Comparison of ENCODE assay signal across 17 cellular contexts in the genomic region with DNA sequence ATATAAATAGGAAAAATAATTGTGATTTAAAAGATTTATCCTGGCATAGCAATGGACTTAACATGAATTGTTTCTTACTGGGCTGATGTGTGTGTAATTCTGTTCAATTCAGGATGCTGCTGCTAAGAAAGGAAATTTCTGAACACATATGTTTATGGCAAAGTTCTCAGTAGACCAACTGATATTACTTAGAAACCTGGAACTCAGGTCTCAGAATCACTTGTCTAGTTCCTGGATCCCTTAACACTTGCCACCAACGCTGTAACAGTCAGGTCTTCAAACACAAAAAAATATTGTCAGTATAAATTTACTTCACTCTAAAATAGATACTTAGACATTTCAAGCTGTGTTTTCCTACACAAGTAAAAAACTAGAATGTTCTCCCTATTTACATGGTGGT. TPM values are rescaled to one million over a fixed set of nuclear protein-coding genes. Genes with fewer than 3 reads are reported as not detected.
DNase-seq lines count a peak whose midpoint lies in the region; ATAC-seq and TF ChIP-seq lines count a peak whose summit lies in the region.
"Had no signal": no experiment of that assay in that cellular context is flagged by ENCODE, and none has a peak within 500 bp of the region (broad histone marks: within the 10 kb centered on the region; RNA-seq: fewer than 3 reads in every experiment).

No MANE protein-coding gene starts in this region.

- no peaks in the 10 kb centered on the region for H3K9me3 Mint-ChIP-seq in T-helper 2 cell treated with Interferon-gamma antibody and Interleukin-4, amounts not matched to agents 5 μg/mL and 100 μg/mL, for 36 hours
- no peaks in the 10 kb centered on the region for H3K9me3 Mint-ChIP-seq in osteocyte (ENCODE audit: unreplicated experiment)
- H3K9me3 Mint-ChIP-seq: memory B cell, nephron had no signal

- H3K4me3 ChIP-seq in KMS-11 (IDR thresholded peaks at IDR 0.05; ENCODE audit: insufficient read depth, low read depth, low read length) = no peak overlapping the region
- H3K4me3 ChIP-seq in ascending aorta = no peak overlapping the region
- H3K4me3 ChIP-seq: BLaER1, colonic mucosa, tibial artery had no signal

- intact Hi-C loops in ascending aorta (cut with DNase I) = loop anchor here (10.0 kb wide), 2 partner anchors 531 to 1551 kb away; a partner anchor contains a TSS
- intact Hi-C loops in cardiac septum (cut with DNase I) = loop anchor here (10.0 kb wide), 2 partner anchors 359 to 501 kb away; a partner anchor contains a TSS

- TF ChIP-seq CTCF in KMS-11 (conservative IDR thresholded peaks at IDR 0.05; ENCODE audit: low read depth, low read length) (no peak), ascending aorta (IDR thresholded peaks at IDR 0.05) (no peak), osteocyte (IDR thresholded peaks at IDR 0.05) (no peak)

- peak overlapping the region; percentile 33 for H3K4me2 ChIP-seq in KMS-11
- H3K4me2 ChIP-seq: BLaER1 had no signal

- no peak overlapping the region for H2AFZ ChIP-seq in KMS-11 (ENCODE audit: low read depth)

- no peak for DNase-seq in T-helper 2 cell treated with Interferon-gamma antibody and Interleukin-4, amounts not matched to agents 5 μg/mL and 100 μg/mL, for 36 hours (ENCODE audit: low spot score)
- no peak for DNase-seq in T-helper 2 cell
- DNase-seq in ascending aorta (ENCODE audit: low spot score in 2 of 2) = no peak
- DNase-seq in osteocyte (ENCODE audit: extremely low spot score, unreplicated experiment) = no peak
- no peak for DNase-seq in cardiac septum (ENCODE audit: low spot score)
- DNase-seq in putamen (ENCODE audit: low spot score) = no peak
- DNase-seq: 8988T, activated gamma-delta T cell treated with Interleukin-2 at 50 U/mL for 16 hours, colonic mucosa, kidney, NCI-H2227 treated with DMSO at 0.1 percent for 48 hours, tibial artery had no signal

- no peak for ATAC-seq in HG03039 (IDR thresholded peaks at IDR 0.05; ENCODE audit: unreplicated experiment)

- no peaks in the 10 kb centered on the region for H3K9me3 ChIP-seq in ascending aorta
- H3K9me3 ChIP-seq: BLaER1, colonic mucosa, tibial artery had no signal

- no peaks in the 10 kb centered on the region for H3K27me3 Mint-ChIP-seq in T-helper 2 cell treated with Interferon-gamma antibody and Interleukin-4, amounts not matched to agents 5 μg/mL and 100 μg/mL, for 36 hours (ENCODE audit: low read depth)
- H3K27me3 Mint-ChIP-seq in osteocyte (ENCODE audit: unreplicated experiment) = no peaks in the 10 kb centered on the region
- H3K27me3 Mint-ChIP-seq: memory B cell had no signal

- no peak overlapping the region for H3K9ac ChIP-seq in KMS-11
- H3K9ac ChIP-seq: BLaER1 had no signal

- H3K27ac ChIP-seq in KMS-11 = peak overlapping the region; percentile 16; the same call in 1 of the 2 replicates
- peak overlapping the region; percentile 21 to 32 for H3K27ac ChIP-seq in ascending aorta
- H3K27ac ChIP-seq: BLaER1, colonic mucosa, tibial artery had no signal

- H3K27me3 ChIP-seq in KMS-11 (ENCODE audit: insufficient read depth, low read depth) (no peaks in the 10 kb centered on the region), ascending aorta (no peaks in the 10 kb centered on the region)
- H3K27me3 ChIP-seq: BLaER1, colonic mucosa, tibial artery had no signal

- H3K36me3 ChIP-seq in KMS-11 (ENCODE audit: insufficient read depth) (peaks cover 22% of the 10 kb centered on the region; the same call in 1 of the 2 replicates), ascending aorta (peaks cover 4% of the 10 kb centered on the region in 2 donors)
- H3K36me3 ChIP-seq: colonic mucosa, tibial artery had no signal

- peaks cover 35% of the 10 kb centered on the region for H4K20me1 ChIP-seq in KMS-11 (ENCODE audit: insufficient read depth)

- peaks cover 100% of the 10 kb centered on the region for H3K79me2 ChIP-seq in KMS-11 (ENCODE audit: insufficient read depth, low read depth)

- peak overlapping the region; percentile 71 for H3K27ac Mint-ChIP-seq in T-helper 2 cell treated with Interferon-gamma antibody and Interleukin-4, amounts not matched to agents 5 μg/mL and 100 μg/mL, for 36 hours
- peak overlapping the region; percentile 52 for H3K27ac Mint-ChIP-seq in osteocyte (ENCODE audit: unreplicated experiment)
- H3K27ac Mint-ChIP-seq: memory B cell, nephron had no signal

- H3K4me1 Mint-ChIP-seq in T-helper 2 cell treated with Interferon-gamma antibody and Interleukin-4, amounts not matched to agents 5 μg/mL and 100 μg/mL, for 36 hours (ENCODE audit: low read depth) = peaks cover 64% of the 10 kb centered on the region
- H3K4me1 Mint-ChIP-seq in osteocyte (ENCODE audit: unreplicated experiment) = peaks cover 56% of the 10 kb centered on the region

- peaks cover 72% of the 10 kb centered on the region for H3K36me3 Mint-ChIP-seq in T-helper 2 cell treated with Interferon-gamma antibody and Interleukin-4, amounts not matched to agents 5 μg/mL and 100 μg/mL, for 36 hours (ENCODE audit: low read depth)
- H3K36me3 Mint-ChIP-seq in osteocyte (ENCODE audit: unreplicated experiment) = peaks cover 9% of the 10 kb centered on the region

- peak overlapping the region; percentile 72 for H3K4me3 Mint-ChIP-seq in T-helper 2 cell treated with Interferon-gamma antibody and Interleukin-4, amounts not matched to agents 5 μg/mL and 100 μg/mL, for 36 hours
- no peak overlapping the region for H3K4me3 Mint-ChIP-seq in osteocyte (ENCODE audit: unreplicated experiment)
- H3K4me3 Mint-ChIP-seq: memory B cell, nephron had no signal

- H3K4me1 ChIP-seq in KMS-11 (ENCODE audit: low read depth, poor library complexity, severe bottlenecking) (peaks cover 84% of the 10 kb centered on the region), ascending aorta (peaks cover 5 to 39% of the 10 kb centered on the region in 2 donors)

RNA-seq across cellular contexts. Expression of a gene that starts 5.5 kb away (rescaled TPM):
- total RNA-seq in ascending aorta = 1.5 TPM
- total RNA-seq in osteocyte = 28.2 and 33.3 TPM in 2 replicates
- total RNA-seq in cardiac septum = 21.7 TPM

RNA-seq across cellular contexts. Expression of a gene that starts 5.8 kb away (rescaled TPM):
- total RNA-seq in ascending aorta (12.5 TPM), osteocyte (13.2 and 17.5 TPM in 2 replicates), cardiac septum (8.3 TPM)
